Comparison of ENCODE assay signal across 10 cellular contexts in the genomic region with DNA sequence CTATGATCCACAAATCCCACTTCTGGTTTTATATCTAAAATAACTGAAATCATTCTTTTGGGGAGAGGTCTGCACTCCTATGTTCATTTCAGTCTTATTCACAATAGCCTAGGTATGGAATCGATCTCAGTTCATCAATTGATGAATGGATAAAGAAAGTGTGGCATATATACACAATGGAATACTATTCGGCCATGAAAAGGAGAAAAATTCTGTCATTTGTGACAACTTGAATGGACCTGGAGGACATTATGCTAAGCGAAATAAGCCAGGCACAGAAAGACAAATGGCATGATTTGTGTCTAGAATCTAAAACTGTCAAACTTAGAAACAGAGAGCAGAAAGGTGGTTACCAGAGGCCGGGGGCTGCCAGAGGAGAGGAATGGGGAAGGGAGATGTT. TPM values are rescaled to one million over a fixed set of nuclear protein-coding genes. Genes with fewer than 3 reads are reported as not detected.
"Had no signal": no experiment of that assay in that cellular context is flagged by ENCODE, and none has a peak within 500 bp of the region (broad histone marks: within the 10 kb centered on the region; RNA-seq: fewer than 3 reads in every experiment).

No MANE protein-coding gene starts in this region.

- DNase-seq: IMR-90, KBM-7, KG1 had no signal

- H3K4me2 ChIP-seq: KMS-11 had no signal

- H3K9ac ChIP-seq: KMS-11 had no signal

- H3K36me3 Mint-ChIP-seq: IgD-negative memory B cell had no signal

- H3K27ac ChIP-seq: HL-60, KMS-11 had no signal

- H3K4me3 Mint-ChIP-seq: IgD-negative memory B cell had no signal

- ATAC-seq: HepG2 had no signal

- H3K27ac Mint-ChIP-seq: IgD-negative memory B cell had no signal

- FAIRE-seq: HepG2, HTR-8/SVneo had no signal

RNA-seq across cellular contexts. Expression of a gene that starts 5.4 kb away (rescaled TPM):
- total RNA-seq: HepG2, HT-29, HT1080, IMR-90 had no signal
- polyA plus RNA-seq: HepG2, IgD-negative memory B cell, IMR-90 had no signal

RNA-seq across cellular contexts. Expression of a gene that starts 6.1 kb away (rescaled TPM):
- total RNA-seq: HepG2, HT-29, HT1080, IMR-90 had no signal
- polyA plus RNA-seq: HepG2, IgD-negative memory B cell, IMR-90 had no signal

RNA-seq across cellular contexts. Expression of a gene that starts 14.2 kb away (rescaled TPM):
- total RNA-seq: HepG2, HT-29, HT1080, IMR-90 had no signal
- polyA plus RNA-seq: HepG2, IgD-negative memory B cell, IMR-90 had no signal

RNA-seq across cellular contexts. Expression of a gene that starts 20.4 kb away (rescaled TPM):
- total RNA-seq: HepG2, HT-29, HT1080, IMR-90 had no signal
- polyA plus RNA-seq: HepG2, IgD-negative memory B cell, IMR-90 had no signal

RNA-seq across cellular contexts. Expression of a gene that starts 26.1 kb away (rescaled TPM):
- total RNA-seq: HepG2, HT-29, HT1080, IMR-90 had no signal
- polyA plus RNA-seq: HepG2, IgD-negative memory B cell, IMR-90 had no signal
